ENCODE assay signal across 21 cellular contexts in genomic region chr7:1240296-1240820, GRCh38. TPM values are rescaled to one million over a fixed set of nuclear protein-coding genes. Genes with fewer than 3 reads are reported as not detected.
DNase-seq lines count a peak whose midpoint lies in the region; ATAC-seq and TF ChIP-seq lines count a peak whose summit lies in the region.
"Had no signal": no experiment of that assay in that cellular context is flagged by ENCODE, and none has a peak within 500 bp of the region (broad histone marks: within the 10 kb centered on the region; RNA-seq: fewer than 3 reads in every experiment).

No MANE protein-coding gene starts in this region.

- POLR2A ChIA-PET in WTC11 (lab: Charles Lee): no interaction called here

- peaks cover 86% of the 10 kb centered on the region for H3K27me3 Mint-ChIP-seq in activated naive CD4-positive, alpha-beta T cell treated with anti-CD3 and anti-CD28 coated beads, Interleukin-2, amount 10 ng/mL, durations not matched to agents 7 days and 5 days
- H3K27me3 Mint-ChIP-seq in WTC11 (ENCODE audit: low read depth): peaks cover 92% of the 10 kb centered on the region
- H3K27me3 Mint-ChIP-seq in memory B cell: peaks cover 11% of the 10 kb centered on the region
- peaks cover 78% of the 10 kb centered on the region for H3K27me3 Mint-ChIP-seq in type B pancreatic cell

- TF ChIP-seq CTCF in WTC11 (IDR thresholded peaks at IDR 0.05) (no peak), type B pancreatic cell (conservative IDR thresholded peaks at IDR 0.05) (peak; percentile 21)

- H3K9me3 Mint-ChIP-seq in activated naive CD4-positive, alpha-beta T cell treated with anti-CD3 and anti-CD28 coated beads, Interleukin-2, amount 10 ng/mL, durations not matched to agents 7 days and 5 days: no peaks in the 10 kb centered on the region
- H3K9me3 Mint-ChIP-seq in activated naive CD4-positive, alpha-beta T cell treated with anti-CD3 and anti-CD28 coated beads, Interleukin-2, amount 50 U/mL, for 72 hours: no peaks in the 10 kb centered on the region
- no peaks in the 10 kb centered on the region for H3K9me3 Mint-ChIP-seq in WTC11
- no peaks in the 10 kb centered on the region for H3K9me3 Mint-ChIP-seq in memory B cell
- no peaks in the 10 kb centered on the region for H3K9me3 Mint-ChIP-seq in type B pancreatic cell

- peak overlapping the region; percentile 76 for H3K27ac Mint-ChIP-seq in activated naive CD4-positive, alpha-beta T cell treated with anti-CD3 and anti-CD28 coated beads, Interleukin-2, amount 10 ng/mL, durations not matched to agents 7 days and 5 days
- H3K27ac Mint-ChIP-seq in activated naive CD4-positive, alpha-beta T cell treated with anti-CD3 and anti-CD28 coated beads, Interleukin-2, amount 50 U/mL, for 72 hours: peak overlapping the region in 1 of 2 donors; percentile 90
- no peak overlapping the region for H3K27ac Mint-ChIP-seq in WTC11
- peak overlapping the region; percentile 50 for H3K27ac Mint-ChIP-seq in memory B cell
- H3K27ac Mint-ChIP-seq in type B pancreatic cell: no peak overlapping the region

- no peak for ATAC-seq in activated naive CD4-positive, alpha-beta T cell treated with anti-CD3 and anti-CD28 coated beads, Interleukin-2, amount 50 U/mL, for 72 hours
- peak; percentile 6 for ATAC-seq in WTC11
- ATAC-seq in memory B cell (ENCODE audit: low read depth): no peak
- ATAC-seq in GM21529 (IDR thresholded peaks at IDR 0.05; ENCODE audit: unreplicated experiment): no peak
- ATAC-seq: naive thymus-derived CD4-positive, alpha-beta T cell had no signal

- CTCF ChIA-PET in activated naive CD4-positive, alpha-beta T cell treated with anti-CD3 and anti-CD28 coated beads, Interleukin-2, amount 10 ng/mL, durations not matched to agents 7 days and 5 days (lab: Charles Lee): interaction anchor here (1.2 to 1.6 kb wide), 2 partner anchors 173 to 193 kb away, joined by 3 to 5 read pairs; no protein-coding TSS in a partner anchor
- CTCF ChIA-PET in WTC11 (lab: Charles Lee): interaction anchor here (0.6 to 2.1 kb wide), 6 partner anchors 10 to 172 kb away, joined by 3 to 14 read pairs (median 6); no protein-coding TSS in a partner anchor

- peaks cover 2% of the 10 kb centered on the region for H3K4me1 Mint-ChIP-seq in activated naive CD4-positive, alpha-beta T cell treated with anti-CD3 and anti-CD28 coated beads, Interleukin-2, amount 10 ng/mL, durations not matched to agents 7 days and 5 days
- H3K4me1 Mint-ChIP-seq in WTC11: peaks cover 36% of the 10 kb centered on the region
- H3K4me1 Mint-ChIP-seq in memory B cell: no peaks in the 10 kb centered on the region
- peaks cover 8% of the 10 kb centered on the region for H3K4me1 Mint-ChIP-seq in type B pancreatic cell (ENCODE audit: unreplicated experiment)

- peaks cover 1% of the 10 kb centered on the region for H3K36me3 Mint-ChIP-seq in activated naive CD4-positive, alpha-beta T cell treated with anti-CD3 and anti-CD28 coated beads, Interleukin-2, amount 10 ng/mL, durations not matched to agents 7 days and 5 days
- H3K36me3 Mint-ChIP-seq in activated naive CD4-positive, alpha-beta T cell treated with anti-CD3 and anti-CD28 coated beads, Interleukin-2, amount 50 U/mL, for 72 hours: peaks cover 0 to 12% of the 10 kb centered on the region in 2 donors
- no peaks in the 10 kb centered on the region for H3K36me3 Mint-ChIP-seq in WTC11
- no peaks in the 10 kb centered on the region for H3K36me3 Mint-ChIP-seq in memory B cell
- no peaks in the 10 kb centered on the region for H3K36me3 Mint-ChIP-seq in type B pancreatic cell
- H3K36me3 Mint-ChIP-seq: naive thymus-derived CD4-positive, alpha-beta T cell had no signal

- H3K4me3 Mint-ChIP-seq in activated naive CD4-positive, alpha-beta T cell treated with anti-CD3 and anti-CD28 coated beads, Interleukin-2, amount 10 ng/mL, durations not matched to agents 7 days and 5 days: peak overlapping the region; percentile 51
- H3K4me3 Mint-ChIP-seq in WTC11 (peak overlapping the region; percentile 62), memory B cell (no peak overlapping the region), type B pancreatic cell (no peak overlapping the region)

- DNase-seq in activated naive CD4-positive, alpha-beta T cell treated with anti-CD3 and anti-CD28 coated beads, Interleukin-2, amount 10 ng/mL, durations not matched to agents 7 days and 5 days: no peak
- DNase-seq in activated naive CD4-positive, alpha-beta T cell treated with anti-CD3 and anti-CD28 coated beads, Interleukin-2, amount 50 U/mL, for 72 hours (ENCODE audit: low spot score in 2 of 2): no peak
- DNase-seq in WTC11 (ENCODE audit: low spot score) (no peak), memory B cell (ENCODE audit: low spot score in 2 of 2) (no peak), type B pancreatic cell (ENCODE audit: extremely low spot score, unreplicated experiment) (no peak), 8988T (no peak)
- DNase-seq: activated CD4-positive, alpha-beta T cell treated with anti-CD3 and anti-CD28 coated beads, Interleukin-2, amount 50 U/mL, for 4 hours; amniotic stem cell; DMS79; erythroblast; foreskin melanocyte; IMR-90; kidney glomerular epithelial cell; naive thymus-derived CD4-positive, alpha-beta T cell; NCI-H146; NCI-H345; NK-92 treated with Interleukin-12 subunit alpha and Interleukin-12 subunit beta, amount 100 ng/mL, for 24 hours; stimulated activated CD4-positive, alpha-beta T cell treated with anti-CD3 and anti-CD28 coated beads, Interleukin-4, amount 100 ng/mL, for 24 hours had no signal

TF ChIP-seq in WTC11, 78 proteins besides CTCF, POLR2A, EP300 and RAD21:
- TF ChIP-seq EMX1 (CRISPR knock-in tag; IDR thresholded peaks at IDR 0.05) (no peak), ZNF423 (CRISPR knock-in tag; IDR thresholded peaks at IDR 0.05) (0 out of 2 replicates have a peak, but pooled peaks have one; percentile 25), NFATC4 (CRISPR knock-in tag; IDR thresholded peaks at IDR 0.05) (no peak), MAX (CRISPR knock-in tag; IDR thresholded peaks at IDR 0.05) (no peak)

RNA-seq across cellular contexts. Expression of gene UNCX, which starts 7.7 kb away (rescaled TPM):
- not detected for total RNA-seq in activated naive CD4-positive, alpha-beta T cell treated with anti-CD3 and anti-CD28 coated beads, Interleukin-2, amount 50 U/mL, for 72 hours
- total RNA-seq in WTC11 (2021) (not detected in 3 replicates), type B pancreatic cell (ENCODE audit: low replicate concordance) (0.48 TPM in 1 of 2 replicates, not detected in the other)
- total RNA-seq: IMR-90; MCF 10A; naive thymus-derived CD4-positive, alpha-beta T cell; posterior vena cava had no signal

Comparison
In these comparisons a context has a peak if more than half of its experiments do, and no peak if none do; other contexts are left out.
1. H3K27ac Mint-ChIP-seq: peak in activated naive CD4-positive, alpha-beta T cell treated with anti-CD3 and anti-CD28 coated beads, Interleukin-2, amount 10 ng/mL, durations not matched to agents 7 days and 5 days (single experiment) and memory B cell (single experiment); none in WTC11 (single experiment) and type B pancreatic cell (single experiment).
2. H3K4me3 Mint-ChIP-seq: peak in activated naive CD4-positive, alpha-beta T cell treated with anti-CD3 and anti-CD28 coated beads, Interleukin-2, amount 10 ng/mL, durations not matched to agents 7 days and 5 days (single experiment) and WTC11 (single experiment); none in memory B cell (single experiment) and type B pancreatic cell (single experiment).